20 cellular contexts compared by ENCODE assay signal in genomic region chr15:81289910-81290309, GRCh38.
"Had no signal": no experiment of that assay in that cellular context is flagged by ENCODE, and none has a peak within 500 bp of the region (broad histone marks: within the 10 kb centered on the region; RNA-seq: fewer than 3 reads in every experiment).

No MANE protein-coding gene starts in this region.

- ATAC-seq: left colon; natural killer cell treated with Interleukin-12 subunit alpha and Interleukin-12 subunit beta and Interleukin-15 and Interleukin-18, amount 100 ng/mL, for 72 hours; sciatic nerve had no signal

- H3K27ac Mint-ChIP-seq: activated naive CD4-positive, alpha-beta T cell treated with anti-CD3 and anti-CD28 coated beads, Interleukin-2, amount 10 ng/mL, durations not matched to agents 7 days and 5 days; brain; endodermal cell; natural killer cell treated with Interleukin-12 subunit alpha and Interleukin-12 subunit beta and Interleukin-15 and Interleukin-18, amount 100 ng/mL, for 72 hours; type B pancreatic cell had no signal

- H3K4me3 Mint-ChIP-seq: activated naive CD4-positive, alpha-beta T cell treated with anti-CD3 and anti-CD28 coated beads, Interleukin-2, amount 10 ng/mL, durations not matched to agents 7 days and 5 days; brain; endodermal cell; natural killer cell treated with Interleukin-12 subunit alpha and Interleukin-12 subunit beta and Interleukin-15 and Interleukin-18, amount 100 ng/mL, for 72 hours; type B pancreatic cell had no signal

- H3K27me3 Mint-ChIP-seq: activated naive CD4-positive, alpha-beta T cell treated with anti-CD3 and anti-CD28 coated beads, Interleukin-2, amount 10 ng/mL, durations not matched to agents 7 days and 5 days; natural killer cell treated with Interleukin-12 subunit alpha and Interleukin-12 subunit beta and Interleukin-15 and Interleukin-18, amount 100 ng/mL, for 72 hours; type B pancreatic cell had no signal

- H3K9me3 Mint-ChIP-seq: endodermal cell, type B pancreatic cell had no signal

- DNase-seq: activated CD4-positive, alpha-beta T cell treated with anti-CD3 and anti-CD28 coated beads, Interleukin-2, amount 50 U/mL, for 4 hours; activated CD4-positive, CD25-positive, alpha-beta regulatory T cell; activated CD8-positive, alpha-beta memory T cell treated with anti-CD3 and anti-CD28 coated beads, Interleukin-2, amount 50 U/mL, for 4 hours; activated naive CD4-positive, alpha-beta T cell treated with anti-CD3 and anti-CD28 coated beads, Interleukin-2, amount 10 ng/mL, durations not matched to agents 7 days and 5 days; amygdala; cerebellar nuclear complex; dermis blood vessel endothelial cell; endodermal cell; erythroblast; left colon; nucleus accumbens; spleen; stimulated activated CD4-positive, alpha-beta T cell treated with anti-CD3 and anti-CD28 coated beads, Interleukin-1b, Interleukin-23, amount 100 ng/mL, for 48 hours; stimulated activated naive CD4-positive, alpha-beta T cell; T-helper 2 cell had no signal

- H3K36me3 Mint-ChIP-seq: brain, type B pancreatic cell had no signal

- H3K9me3 ChIP-seq: spleen, suprapubic skin had no signal

- H3K4me3 ChIP-seq: spleen, suprapubic skin had no signal

- H3K36me3 ChIP-seq: spleen had no signal

- H3K27me3 ChIP-seq: spleen, suprapubic skin had no signal

- H3K27ac ChIP-seq: suprapubic skin had no signal
